9 cellular contexts compared by ENCODE assay signal in genomic region chr20:32018269-32019155, GRCh38. TPM values are rescaled to one million over a fixed set of nuclear protein-coding genes. Genes with fewer than 3 reads are reported as not detected.
DNase-seq lines count a peak whose midpoint lies in the region; FAIRE-seq and TF ChIP-seq lines count a peak whose summit lies in the region.
"Had no signal": no experiment of that assay in that cellular context is flagged by ENCODE, and none has a peak within 500 bp of the region (broad histone marks: within the 10 kb centered on the region; RNA-seq: fewer than 3 reads in every experiment).

No MANE protein-coding gene starts in this region.

- POLR2A ChIA-PET in activated CD4-positive, alpha-beta memory T cell treated with anti-CD3 and anti-CD28 coated beads for 36 hours (lab: Charles Lee) = interaction anchor here (0.6 kb wide), 1 partner anchor 141 kb away, joined by 3 read pairs; no protein-coding TSS in a partner anchor
- POLR2A ChIA-PET in endothelial cell of umbilical vein (lab: Charles Lee) = interaction anchor here (1.1 kb wide), 1 partner anchor 11 kb away, joined by 3 read pairs; no protein-coding TSS in a partner anchor

- H3K4me1 ChIP-seq in endothelial cell of umbilical vein (ENCODE audit: control insufficient read depth, extremely low read depth, insufficient read depth, low read length) (peaks cover 6% of the 10 kb centered on the region), neuron (ENCODE audit: insufficient read depth, low read length) (no peaks in the 10 kb centered on the region)

- TF ChIP-seq CTCF in endothelial cell of umbilical vein (IDR thresholded peaks at IDR 0.05; ENCODE audit: extremely low read depth in 1 of 2, insufficient read depth in 1 of 2, low read depth in 1 of 2, low read length in 2 of 2) = peak in 1 of 2 donors; percentile 2
- TF ChIP-seq CTCF in type B pancreatic cell (conservative IDR thresholded peaks at IDR 0.05) = peak; percentile 54

- peak overlapping the region; percentile 49 to 64 (median 53) for H3K4me3 ChIP-seq in endothelial cell of umbilical vein (replicated peaks in 1 of 3; ENCODE audit: insufficient read depth in 1 of 3, low read depth in 1 of 3, low read length in 3 of 3)
- H3K4me3 ChIP-seq in neuron (ENCODE audit: low read length) = peak overlapping the region; percentile 35

- H3K9ac ChIP-seq in endothelial cell of umbilical vein (replicated peaks; ENCODE audit: extremely low read depth, insufficient read depth, low read length) = peak overlapping the region; percentile 8

- H3K9me1 ChIP-seq in endothelial cell of umbilical vein (replicated peaks; ENCODE audit: control insufficient read depth, extremely low read depth, insufficient read depth, low read length) = no peaks in the 10 kb centered on the region

- peaks cover 50% of the 10 kb centered on the region for H3K27me3 Mint-ChIP-seq in activated CD4-positive, alpha-beta memory T cell treated with anti-CD3 and anti-CD28 coated beads for 36 hours
- H3K27me3 Mint-ChIP-seq in type B pancreatic cell = peaks cover 85% of the 10 kb centered on the region

- no peaks in the 10 kb centered on the region for H3K36me3 Mint-ChIP-seq in activated CD4-positive, alpha-beta memory T cell treated with anti-CD3 and anti-CD28 coated beads for 36 hours
- H3K36me3 Mint-ChIP-seq in type B pancreatic cell = no peaks in the 10 kb centered on the region

- H3K9me3 Mint-ChIP-seq in activated CD4-positive, alpha-beta memory T cell treated with anti-CD3 and anti-CD28 coated beads for 36 hours = no peaks in the 10 kb centered on the region
- H3K9me3 Mint-ChIP-seq in type B pancreatic cell = no peaks in the 10 kb centered on the region

- H3K4me1 Mint-ChIP-seq in activated CD4-positive, alpha-beta memory T cell treated with anti-CD3 and anti-CD28 coated beads for 36 hours (ENCODE audit: low read depth) = peaks cover 21% of the 10 kb centered on the region
- peaks cover 18% of the 10 kb centered on the region for H3K4me1 Mint-ChIP-seq in type B pancreatic cell (ENCODE audit: unreplicated experiment)

- peak overlapping the region; percentile 95 for H2AFZ ChIP-seq in endothelial cell of umbilical vein (ENCODE audit: low read depth, low read length)
- peak overlapping the region; percentile 69 for H2AFZ ChIP-seq in neuron (ENCODE audit: low read depth, low read length)

- no peak overlapping the region for H3K27ac Mint-ChIP-seq in activated CD4-positive, alpha-beta memory T cell treated with anti-CD3 and anti-CD28 coated beads for 36 hours
- H3K27ac Mint-ChIP-seq in type B pancreatic cell = peak overlapping the region; percentile 54

- H3K9me3 ChIP-seq in endothelial cell of umbilical vein (replicated peaks; ENCODE audit: control insufficient read depth, insufficient read depth, low read length) = no peaks in the 10 kb centered on the region
- H3K9me3 ChIP-seq in neuron (ENCODE audit: low read length) = no peaks in the 10 kb centered on the region

- CTCF ChIA-PET in activated CD4-positive, alpha-beta memory T cell treated with anti-CD3 and anti-CD28 coated beads for 36 hours (lab: Charles Lee) = interaction anchor here (0.9 to 5.2 kb wide), 6 partner anchors 12 to 294 kb away, joined by 3 to 41 read pairs (median 4); partner anchors contain the start of gene PDRG1
- CTCF ChIA-PET in endothelial cell of umbilical vein (lab: Charles Lee) = interaction anchor here (0.6 to 4.6 kb wide), 10 partner anchors 8 to 172 kb away, joined by 3 to 36 read pairs (median 4); partner anchors contain the start of gene PDRG1

- no peaks in the 10 kb centered on the region for H3K27me3 ChIP-seq in endothelial cell of umbilical vein (ENCODE audit: control insufficient read depth in 2 of 2, insufficient read depth in 2 of 2, low read length in 2 of 2)
- peaks cover 35% of the 10 kb centered on the region for H3K27me3 ChIP-seq in neuron (ENCODE audit: insufficient read depth, low read length)

- no peak for TF ChIP-seq POLR2A in endothelial cell of umbilical vein (IDR thresholded peaks at IDR 0.05; ENCODE audit: low read depth, low read length)

- H3K4me3 Mint-ChIP-seq in activated CD4-positive, alpha-beta memory T cell treated with anti-CD3 and anti-CD28 coated beads for 36 hours = peak overlapping the region; percentile 73
- peak overlapping the region; percentile 91 for H3K4me3 Mint-ChIP-seq in type B pancreatic cell

- dilution Hi-C loops in endothelial cell of umbilical vein (cut with MboI; ENCODE audit: extremely low pct_ligation_motif_present, low sequenced_read_pairs) = no loop called here

- peak; percentile 69 for FAIRE-seq in endothelial cell of umbilical vein (lab: Jason Lieb, UNC)

- H3K4me2 ChIP-seq in endothelial cell of umbilical vein (ENCODE audit: insufficient read depth, low read length) = peak overlapping the region; percentile 59

- BruUV-seq in endothelial cell of umbilical vein (replicated peaks; lab: Mats Ljungman, UMichigan) = no TSS peak

- H3K36me3 ChIP-seq in endothelial cell of umbilical vein (ENCODE audit: control insufficient read depth in 2 of 2, extremely low read depth in 1 of 2, insufficient read depth in 2 of 2, low read length in 2 of 2) = no peaks in the 10 kb centered on the region
- no peaks in the 10 kb centered on the region for H3K36me3 ChIP-seq in neuron (ENCODE audit: insufficient read depth, low read length)

- H4K20me1 ChIP-seq in endothelial cell of umbilical vein (replicated peaks; ENCODE audit: control insufficient read depth, extremely low read depth, insufficient read depth, low read length) = no peaks in the 10 kb centered on the region

- DNase-seq in SIG-M5 treated with dmso at 0.1 percent for 504 hours (lab: John Stamatoyannopoulos, UW; ENCODE audit: unreplicated experiment) (peak; percentile 39), SIG-M5 (lab: John Stamatoyannopoulos, UW) (no peak), NCI-H2227 treated with DMSO at 0.1 percent for 48 hours (lab: John Stamatoyannopoulos, UW) (peak; percentile 75), endothelial cell of umbilical vein (ENCODE audit: low read depth, low spot score) (peak; percentile 66), type B pancreatic cell (ENCODE audit: extremely low spot score, unreplicated experiment) (peak; percentile 87), KG1 (lab: John Stamatoyannopoulos, UW) (no peak)
- DNase-seq in activated CD4-positive, alpha-beta memory T cell treated with anti-CD3 and anti-CD28 coated beads for 36 hours = peak; percentile 63

- intact Hi-C loops in activated CD4-positive, alpha-beta memory T cell treated with anti-CD3 and anti-CD28 coated beads for 36 hours (cut with micrococcal nuclease) = no loop called here
- intact Hi-C loops in endothelial cell of umbilical vein (cut with micrococcal nuclease) = loop anchor here (1.0 kb wide), 2 partner anchors 10 to 66 kb away; partner anchors contain the start of gene PDRG1

- no peaks in the 10 kb centered on the region for H3K79me2 ChIP-seq in endothelial cell of umbilical vein (ENCODE audit: control insufficient read depth, insufficient read depth, low read length)

- no peak overlapping the region for H3K27ac ChIP-seq in endothelial cell of umbilical vein (ENCODE audit: insufficient read depth, low read depth, low read length)

TF ChIP-seq in endothelial cell of umbilical vein, 7 proteins besides CTCF, POLR2A, EP300 and RAD21 (continues in another document):
- no peak for TF ChIP-seq FOS (IDR thresholded peaks at IDR 0.05; ENCODE audit: borderline replicate concordance, insufficient read depth, low read length)
- TF ChIP-seq MAX (IDR thresholded peaks at IDR 0.05; ENCODE audit: insufficient read depth, insufficient read length) = no peak
- no peak for TF ChIP-seq POLR2AphosphoS5 (IDR thresholded peaks at IDR 0.05; ENCODE audit: insufficient read depth, low read depth, low read length)
- TF ChIP-seq MYC (IDR thresholded peaks at IDR 0.05; ENCODE audit: low read depth, low read length) = no peak
- no peak for TF ChIP-seq GATA2 (IDR thresholded peaks at IDR 0.05; ENCODE audit: insufficient read depth, insufficient read length, low read depth, low read length)

RNA-seq across cellular contexts. Expression of gene CCM2L, which starts 8.3 kb away (rescaled TPM):
- not detected for total RNA-seq in activated CD4-positive, alpha-beta memory T cell treated with anti-CD3 and anti-CD28 coated beads for 36 hours
- total RNA-seq in endothelial cell of umbilical vein (12.4 and 13.4 TPM in 2 replicates), type B pancreatic cell (ENCODE audit: low replicate concordance) (0.19 and 0.63 TPM in 2 replicates)
- polyA plus RNA-seq in endothelial cell of umbilical vein = 10.8 and 15.1 TPM in 2 replicates
- polyA plus RNA-seq in endothelial cell of umbilical vein (2011; cell fraction: cytosol; rRNA removed) = 6.3 and 7.3 TPM in 2 replicates
- 13.5 and 15.0 TPM in 2 replicates for polyA plus RNA-seq in endothelial cell of umbilical vein (2011; cell fraction: nucleus; rRNA removed)
- 2.5 and 2.9 TPM in 2 replicates for polyA plus RNA-seq in endothelial cell of umbilical vein (2012)
- 7.7 and 12.6 TPM in 2 replicates for polyA minus RNA-seq in endothelial cell of umbilical vein
- not detected for polyA minus RNA-seq in endothelial cell of umbilical vein (2011; cell fraction: cytosol; rRNA and poly(A)+ RNA removed)
- polyA minus RNA-seq in endothelial cell of umbilical vein (2011; cell fraction: nucleus; rRNA and poly(A)+ RNA removed) = 2.5 and 4.3 TPM in 2 replicates

RNA-seq across cellular contexts. Expression of gene HCK, which starts 33.5 kb away (rescaled TPM):
- not detected for total RNA-seq in activated CD4-positive, alpha-beta memory T cell treated with anti-CD3 and anti-CD28 coated beads for 36 hours
- total RNA-seq in endothelial cell of umbilical vein (not detected in 2 replicates), type B pancreatic cell (ENCODE audit: low replicate concordance) (not detected in 2 replicates)
- not detected in 2 replicates for polyA plus RNA-seq in endothelial cell of umbilical vein
- not detected in 2 replicates for polyA plus RNA-seq in endothelial cell of umbilical vein (2011; cell fraction: cytosol; rRNA removed)
- not detected in 2 replicates for polyA plus RNA-seq in endothelial cell of umbilical vein (2011; cell fraction: nucleus; rRNA removed)
- not detected in 2 replicates for polyA plus RNA-seq in endothelial cell of umbilical vein (2012)
- not detected in 2 replicates for polyA minus RNA-seq in endothelial cell of umbilical vein
- not detected for polyA minus RNA-seq in endothelial cell of umbilical vein (2011; cell fraction: cytosol; rRNA and poly(A)+ RNA removed)
- not detected in 2 replicates for polyA minus RNA-seq in endothelial cell of umbilical vein (2011; cell fraction: nucleus; rRNA and poly(A)+ RNA removed)
- total RNA-seq: dermis microvascular lymphatic vessel endothelial cell had no signal

RNA-seq across cellular contexts. Expression of gene XKR7, which starts 50.6 kb away (rescaled TPM):
- not detected for total RNA-seq in activated CD4-positive, alpha-beta memory T cell treated with anti-CD3 and anti-CD28 coated beads for 36 hours
- total RNA-seq in endothelial cell of umbilical vein = 0.04 TPM in 1 of 2 replicates, not detected in the other
- polyA plus RNA-seq in endothelial cell of umbilical vein = not detected in 2 replicates
- polyA plus RNA-seq in endothelial cell of umbilical vein (2011; cell fraction: cytosol; rRNA removed) = not detected in 2 replicates
- polyA plus RNA-seq in endothelial cell of umbilical vein (2011; cell fraction: nucleus; rRNA removed) = not detected in 2 replicates
- polyA plus RNA-seq in endothelial cell of umbilical vein (2012) = not detected in 2 replicates
- not detected in 2 replicates for polyA minus RNA-seq in endothelial cell of umbilical vein
- not detected for polyA minus RNA-seq in endothelial cell of umbilical vein (2011; cell fraction: cytosol; rRNA and poly(A)+ RNA removed)
- not detected in 2 replicates for polyA minus RNA-seq in endothelial cell of umbilical vein (2011; cell fraction: nucleus; rRNA and poly(A)+ RNA removed)
- total RNA-seq in type B pancreatic cell (ENCODE audit: low replicate concordance) = 4.2 and 4.9 TPM in 2 replicates
- total RNA-seq: dermis microvascular lymphatic vessel endothelial cell had no signal

Comparison
In these comparisons a context has a peak if more than half of its experiments do, and no peak if none do; other contexts are left out.
1. DNase-seq: peak in SIG-M5 treated with dmso at 0.1 percent for 504 hours (single experiment), NCI-H2227 treated with DMSO at 0.1 percent for 48 hours (single experiment), activated CD4-positive, alpha-beta memory T cell treated with anti-CD3 and anti-CD28 coated beads for 36 hours (single experiment), endothelial cell of umbilical vein (single experiment) and type B pancreatic cell (single experiment); none in SIG-M5 (single experiment) and KG1 (single experiment).